ENCODE assay signal across 8 cellular contexts in the genomic region with DNA sequence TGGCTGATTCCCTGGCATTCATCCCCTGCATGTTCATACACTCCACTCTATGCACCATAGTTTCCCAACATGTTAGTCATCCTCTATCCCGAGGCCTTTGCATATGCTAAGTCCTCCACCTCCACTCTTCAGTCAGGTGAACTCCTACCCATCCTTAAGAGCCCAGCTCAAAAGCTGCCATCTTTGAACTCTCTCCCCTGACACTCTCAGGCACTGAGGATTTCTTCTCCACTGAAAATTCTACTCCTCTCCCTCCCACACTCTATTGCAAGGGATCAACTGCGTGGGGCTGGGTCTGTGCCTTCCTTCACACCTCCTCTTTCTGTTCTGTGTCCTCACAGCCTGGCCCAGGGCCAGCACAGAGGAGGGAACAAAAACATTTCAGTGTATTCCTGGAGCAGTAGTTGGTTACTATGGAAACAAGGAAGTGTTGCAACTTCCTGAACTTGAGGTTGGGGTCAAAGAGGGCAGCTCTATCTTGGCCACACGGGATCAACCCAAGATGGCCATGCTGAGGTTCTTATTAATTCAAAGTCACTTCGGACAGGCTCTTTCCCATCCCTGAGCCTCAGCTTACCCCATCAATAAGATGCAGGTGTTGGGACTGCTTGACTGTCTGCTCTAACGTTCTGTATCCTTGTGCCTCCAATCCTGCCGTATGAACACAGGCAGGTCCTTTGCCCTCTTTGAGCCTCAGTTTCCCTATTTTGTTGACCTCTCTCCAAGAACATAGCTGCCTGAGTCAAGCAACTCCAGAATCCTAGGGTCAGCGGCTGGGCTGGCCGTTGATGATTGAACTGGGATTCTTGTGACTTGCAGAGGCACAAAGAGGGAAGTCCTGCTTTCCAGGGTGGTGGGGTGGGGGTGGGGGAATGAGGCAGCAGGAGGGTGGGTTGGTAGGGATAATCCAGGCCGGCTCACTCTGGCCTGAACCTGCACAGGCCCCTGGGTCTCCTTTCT. TPM values are rescaled to one million over a fixed set of nuclear protein-coding genes. Genes with fewer than 3 reads are reported as not detected.
DNase-seq lines count a peak whose midpoint lies in the region; ATAC-seq and TF ChIP-seq lines count a peak whose summit lies in the region.

No MANE protein-coding gene starts in this region.

- TF ChIP-seq POLR2A in lower leg skin (IDR thresholded peaks at IDR 0.05): no peak

- H3K9me3 ChIP-seq in thymus (ENCODE audit: control insufficient read depth): no peaks in the 10 kb centered on the region

- peak; percentile 94 for DNase-seq in RPMI7951 (ENCODE audit: low read depth)
- DNase-seq in dermis blood vessel endothelial cell: peak; percentile 98
- peak; percentile 92 to 98 for DNase-seq in lower leg skin (ENCODE audit: low spot score in 2 of 2)
- DNase-seq in activated gamma-delta T cell treated with Interleukin-2 at 50 U/mL for 16 hours: no peak
- DNase-seq in T-helper 9 cell: no peak

- no peak overlapping the region; the same call in 1 of the 2 replicates for H3K4me3 ChIP-seq in ACC112 (ENCODE audit: low read depth, low read length)
- H3K4me3 ChIP-seq in lower leg skin (ENCODE audit: low read depth, poor library complexity, severe bottlenecking): no peak overlapping the region
- H3K4me3 ChIP-seq in thymus (ENCODE audit: low read length): no peak overlapping the region

- TF ChIP-seq CTCF in lower leg skin (IDR thresholded peaks at IDR 0.05): no peak

- peaks cover 65% of the 10 kb centered on the region for H3K4me1 ChIP-seq in ACC112 (ENCODE audit: control insufficient read depth, insufficient read depth, low read length, unreplicated experiment)
- H3K4me1 ChIP-seq in thymus (ENCODE audit: control insufficient read depth, insufficient read depth, low read length): peaks cover 18% of the 10 kb centered on the region

- H3K27ac ChIP-seq in ACC112 (ENCODE audit: low read depth, low read length) (peak overlapping the region; percentile 91), thymus (ENCODE audit: low read depth) (peak overlapping the region; percentile 53)

- peak; percentile 38 for ATAC-seq in GM21576 (IDR thresholded peaks at IDR 0.05; ENCODE audit: unreplicated experiment)

- intact Hi-C loops in lower leg skin (cut with DNase I; ENCODE audit: low total_unique reads): no loop called here

- WGBS in lower leg skin, 2 donors: 41% methylated on average over 9 of the region's 9 CpGs
- 39% methylated on average over 9 of the region's 9 CpGs for WGBS in thymus

- H3K79me2 ChIP-seq in ACC112 (ENCODE audit: control insufficient read depth, insufficient read depth, low read length, unreplicated experiment): peaks cover 95% of the 10 kb centered on the region

- H3K36me3 ChIP-seq in ACC112 (ENCODE audit: insufficient read depth, low read length) (no peaks in the 10 kb centered on the region), thymus (ENCODE audit: control insufficient read depth, insufficient read depth) (no peaks in the 10 kb centered on the region)

- H3K27me3 ChIP-seq in ACC112 (ENCODE audit: insufficient read depth, low read length) (no peaks in the 10 kb centered on the region), thymus (ENCODE audit: control insufficient read depth, insufficient read depth) (no peaks in the 10 kb centered on the region)

- no peak overlapping the region for H2AFZ ChIP-seq in ACC112 (ENCODE audit: low read length, unreplicated experiment)

RNA-seq across cellular contexts. Expression of a gene that starts 15.5 kb away (rescaled TPM):
- total RNA-seq in RPMI7951 (2014; rRNA removed; shearing (Covaris generic)): 15.4 and 20.2 TPM in 2 replicates
- total RNA-seq in dermis blood vessel endothelial cell (18.2 and 32.1 TPM in 2 replicates), lower leg skin (10 to 100 TPM; 58.1 to 87.4 (median 74.2) TPM)
- polyA plus RNA-seq in thymus: 14.2 TPM

Comparison
In these comparisons a context has a peak if more than half of its experiments do, and no peak if none do; other contexts are left out.
1. DNase-seq: peak in RPMI7951 (single experiment), dermis blood vessel endothelial cell (single experiment) and lower leg skin (2 of 2); none in activated gamma-delta T cell treated with Interleukin-2 at 50 U/mL for 16 hours (single experiment) and T-helper 9 cell (single experiment).